8 cellular contexts compared by ENCODE assay signal in genomic region chr6:37059344-37060194, GRCh38. TPM values are rescaled to one million over a fixed set of nuclear protein-coding genes. Genes with fewer than 3 reads are reported as not detected.
DNase-seq lines count a peak whose midpoint lies in the region; ATAC-seq, FAIRE-seq and TF ChIP-seq lines count a peak whose summit lies in the region.

No MANE protein-coding gene starts in this region.

- peaks cover 14% of the 10 kb centered on the region for H3K27me3 Mint-ChIP-seq in nephron (ENCODE audit: low read depth)

- H3K9me3 Mint-ChIP-seq in nephron = no peaks in the 10 kb centered on the region

- H3K4me1 Mint-ChIP-seq in nephron = peaks cover 49% of the 10 kb centered on the region

- in situ Hi-C loops in GM13977 (cut with MboI; ENCODE audit: low pct_unique_long_range_greater_than_20kb, low sequenced_read_pairs, unreplicated experiment) = loop anchor here (10.0 kb wide), 1 partner anchor 115 kb away; the partner anchor contains the start of gene PIM1

- peak; percentile 79 for FAIRE-seq in A204.1 (lab: Jason Lieb, UNC)

- DNase-seq in GM13977 (ENCODE audit: low spot score) (no peak), SK-N-DZ (ENCODE audit: low spot score) (peak; percentile 53), fibroblast of mammary gland (ENCODE audit: low read depth) (peak; percentile 98), activated gamma-delta T cell (lab: John Stamatoyannopoulos, UW) (no peak)

- H3K4me3 Mint-ChIP-seq in nephron = peak overlapping the region; percentile 2 to 41 (median 20)

- H3K36me3 Mint-ChIP-seq in nephron (ENCODE audit: low read depth) = no peaks in the 10 kb centered on the region

- H3K27ac Mint-ChIP-seq in nephron = peak overlapping the region; percentile 92 to 97 (median 93)

- ATAC-seq in GM19035 (IDR thresholded peaks at IDR 0.05; ENCODE audit: unreplicated experiment) = no peak
- ATAC-seq in HG03520 (IDR thresholded peaks at IDR 0.05; ENCODE audit: unreplicated experiment) = no peak

- TF ChIP-seq CTCF in GM13977 (IDR thresholded peaks at IDR 0.05; ENCODE audit: extremely low read depth, insufficient read depth, missing control alignments) = peak; percentile 17
- TF ChIP-seq CTCF in fibroblast of mammary gland (conservative IDR thresholded peaks at IDR 0.05; ENCODE audit: control insufficient read depth, insufficient read depth, low read depth, low read length) = peak; percentile 91
- peak in 2 of 3 experiments; percentile 40 to 51 for TF ChIP-seq CTCF in nephron (IDR thresholded peaks at IDR 0.05; ENCODE audit: unreplicated experiment in 3 of 3)

- peak overlapping the region; percentile 22 for H3K4me3 ChIP-seq in fibroblast of mammary gland (ENCODE audit: control insufficient read depth, low read depth, low read length)

RNA-seq across cellular contexts. Expression of gene FGD2, which starts 54.1 kb away (rescaled TPM):
- polyA plus RNA-seq in SK-N-DZ (2014; cell fraction: cytosol; rRNA removed) = not detected in 2 replicates
- polyA plus RNA-seq in SK-N-DZ (2014; cell fraction: nucleus; rRNA removed) = not detected in 2 replicates

Comparison
In these comparisons a context has a peak if more than half of its experiments do, and no peak if none do; other contexts are left out.
1. DNase-seq: peak in SK-N-DZ (single experiment) and fibroblast of mammary gland (single experiment); none in GM13977 (single experiment) and activated gamma-delta T cell (single experiment).
2. CTCF ChIP-seq: peak in every context shown above with its lines; median percentile 91 in fibroblast of mammary gland; 46 in nephron; 17 in GM13977.